In the genomic region with DNA sequence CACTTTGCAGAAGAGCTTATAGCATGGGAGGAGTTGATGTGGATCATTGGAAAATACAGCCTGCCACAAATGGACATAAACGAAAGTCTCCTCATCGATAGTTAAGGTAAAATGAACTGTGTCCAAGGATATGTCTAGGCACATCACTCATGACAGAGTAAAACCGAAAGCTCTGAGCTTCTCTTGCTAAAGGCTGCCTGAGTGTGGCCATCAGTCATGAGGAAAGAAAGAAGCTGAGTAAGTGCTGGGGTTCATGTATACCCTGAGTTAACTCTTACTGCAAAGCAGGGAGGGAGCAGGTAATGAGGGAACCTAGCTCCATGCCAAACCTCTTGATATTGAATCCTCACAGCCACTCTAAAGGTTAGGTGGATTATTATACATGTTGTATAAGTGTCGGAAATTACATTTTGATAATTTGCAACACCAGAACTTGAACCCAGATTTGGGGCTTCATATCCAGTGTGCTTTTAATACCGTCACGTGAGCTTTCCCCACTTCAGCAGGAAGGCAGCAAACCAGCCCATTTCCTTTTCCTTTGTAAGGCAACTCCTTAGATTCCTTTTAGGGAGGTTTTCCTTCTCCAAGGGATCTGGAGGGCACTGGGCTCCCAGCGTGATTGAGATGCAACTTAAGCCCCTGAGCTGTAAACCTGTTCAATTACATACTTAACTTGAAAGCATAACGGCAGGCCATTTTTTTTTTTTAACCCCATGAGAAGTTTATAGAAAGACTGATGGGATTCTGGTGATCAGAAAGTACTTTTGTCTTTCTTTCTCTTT, we compare ENCODE assay signal across 1 cellular context.
TF ChIP-seq lines count a peak whose summit lies in the region.

No MANE protein-coding gene starts in this region.

TF ChIP-seq in GM23338, 12 proteins besides CTCF, POLR2A, EP300 and RAD21:
- TF ChIP-seq, protein P1, sequence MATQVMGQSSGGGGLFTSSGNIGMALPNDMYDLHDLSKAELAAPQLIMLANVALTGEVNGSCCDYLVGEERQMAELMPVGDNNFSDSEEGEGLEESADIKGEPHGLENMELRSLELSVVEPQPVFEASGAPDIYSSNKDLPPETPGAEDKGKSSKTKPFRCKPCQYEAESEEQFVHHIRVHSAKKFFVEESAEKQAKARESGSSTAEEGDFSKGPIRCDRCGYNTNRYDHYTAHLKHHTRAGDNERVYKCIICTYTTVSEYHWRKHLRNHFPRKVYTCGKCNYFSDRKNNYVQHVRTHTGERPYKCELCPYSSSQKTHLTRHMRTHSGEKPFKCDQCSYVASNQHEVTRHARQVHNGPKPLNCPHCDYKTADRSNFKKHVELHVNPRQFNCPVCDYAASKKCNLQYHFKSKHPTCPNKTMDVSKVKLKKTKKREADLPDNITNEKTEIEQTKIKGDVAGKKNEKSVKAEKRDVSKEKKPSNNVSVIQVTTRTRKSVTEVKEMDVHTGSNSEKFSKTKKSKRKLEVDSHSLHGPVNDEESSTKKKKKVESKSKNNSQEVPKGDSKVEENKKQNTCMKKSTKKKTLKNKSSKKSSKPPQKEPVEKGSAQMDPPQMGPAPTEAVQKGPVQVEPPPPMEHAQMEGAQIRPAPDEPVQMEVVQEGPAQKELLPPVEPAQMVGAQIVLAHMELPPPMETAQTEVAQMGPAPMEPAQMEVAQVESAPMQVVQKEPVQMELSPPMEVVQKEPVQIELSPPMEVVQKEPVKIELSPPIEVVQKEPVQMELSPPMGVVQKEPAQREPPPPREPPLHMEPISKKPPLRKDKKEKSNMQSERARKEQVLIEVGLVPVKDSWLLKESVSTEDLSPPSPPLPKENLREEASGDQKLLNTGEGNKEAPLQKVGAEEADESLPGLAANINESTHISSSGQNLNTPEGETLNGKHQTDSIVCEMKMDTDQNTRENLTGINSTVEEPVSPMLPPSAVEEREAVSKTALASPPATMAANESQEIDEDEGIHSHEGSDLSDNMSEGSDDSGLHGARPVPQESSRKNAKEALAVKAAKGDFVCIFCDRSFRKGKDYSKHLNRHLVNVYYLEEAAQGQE (IDR thresholded peaks at IDR 0.05; ENCODE audit: unreplicated experiment): no peak
- TF ChIP-seq JUNB (IDR thresholded peaks at IDR 0.05; ENCODE audit: unreplicated experiment) (no peak), POLR2AphosphoS5 (IDR thresholded peaks at IDR 0.05; ENCODE audit: low read depth) (no peak), ZNF331 (CRISPR knock-in tag; IDR thresholded peaks at IDR 0.05; ENCODE audit: low read depth) (no peak), ZNF114 (CRISPR knock-in tag; IDR thresholded peaks at IDR 0.05) (no peak), NANOG (IDR thresholded peaks at IDR 0.05; ENCODE audit: borderline replicate concordance) (no peak), EZH2 (IDR thresholded peaks at IDR 0.05; ENCODE audit: low read depth, unreplicated experiment) (no peak), EZH2phosphoT487 (IDR thresholded peaks at IDR 0.05; ENCODE audit: unreplicated experiment) (no peak), STAT1 (IDR thresholded peaks at IDR 0.05; ENCODE audit: unreplicated experiment) (no peak), CREB1 (CRISPR knock-in tag; IDR thresholded peaks at IDR 0.05; ENCODE audit: low read depth) (no peak)
- TF ChIP-seq, protein P2, sequence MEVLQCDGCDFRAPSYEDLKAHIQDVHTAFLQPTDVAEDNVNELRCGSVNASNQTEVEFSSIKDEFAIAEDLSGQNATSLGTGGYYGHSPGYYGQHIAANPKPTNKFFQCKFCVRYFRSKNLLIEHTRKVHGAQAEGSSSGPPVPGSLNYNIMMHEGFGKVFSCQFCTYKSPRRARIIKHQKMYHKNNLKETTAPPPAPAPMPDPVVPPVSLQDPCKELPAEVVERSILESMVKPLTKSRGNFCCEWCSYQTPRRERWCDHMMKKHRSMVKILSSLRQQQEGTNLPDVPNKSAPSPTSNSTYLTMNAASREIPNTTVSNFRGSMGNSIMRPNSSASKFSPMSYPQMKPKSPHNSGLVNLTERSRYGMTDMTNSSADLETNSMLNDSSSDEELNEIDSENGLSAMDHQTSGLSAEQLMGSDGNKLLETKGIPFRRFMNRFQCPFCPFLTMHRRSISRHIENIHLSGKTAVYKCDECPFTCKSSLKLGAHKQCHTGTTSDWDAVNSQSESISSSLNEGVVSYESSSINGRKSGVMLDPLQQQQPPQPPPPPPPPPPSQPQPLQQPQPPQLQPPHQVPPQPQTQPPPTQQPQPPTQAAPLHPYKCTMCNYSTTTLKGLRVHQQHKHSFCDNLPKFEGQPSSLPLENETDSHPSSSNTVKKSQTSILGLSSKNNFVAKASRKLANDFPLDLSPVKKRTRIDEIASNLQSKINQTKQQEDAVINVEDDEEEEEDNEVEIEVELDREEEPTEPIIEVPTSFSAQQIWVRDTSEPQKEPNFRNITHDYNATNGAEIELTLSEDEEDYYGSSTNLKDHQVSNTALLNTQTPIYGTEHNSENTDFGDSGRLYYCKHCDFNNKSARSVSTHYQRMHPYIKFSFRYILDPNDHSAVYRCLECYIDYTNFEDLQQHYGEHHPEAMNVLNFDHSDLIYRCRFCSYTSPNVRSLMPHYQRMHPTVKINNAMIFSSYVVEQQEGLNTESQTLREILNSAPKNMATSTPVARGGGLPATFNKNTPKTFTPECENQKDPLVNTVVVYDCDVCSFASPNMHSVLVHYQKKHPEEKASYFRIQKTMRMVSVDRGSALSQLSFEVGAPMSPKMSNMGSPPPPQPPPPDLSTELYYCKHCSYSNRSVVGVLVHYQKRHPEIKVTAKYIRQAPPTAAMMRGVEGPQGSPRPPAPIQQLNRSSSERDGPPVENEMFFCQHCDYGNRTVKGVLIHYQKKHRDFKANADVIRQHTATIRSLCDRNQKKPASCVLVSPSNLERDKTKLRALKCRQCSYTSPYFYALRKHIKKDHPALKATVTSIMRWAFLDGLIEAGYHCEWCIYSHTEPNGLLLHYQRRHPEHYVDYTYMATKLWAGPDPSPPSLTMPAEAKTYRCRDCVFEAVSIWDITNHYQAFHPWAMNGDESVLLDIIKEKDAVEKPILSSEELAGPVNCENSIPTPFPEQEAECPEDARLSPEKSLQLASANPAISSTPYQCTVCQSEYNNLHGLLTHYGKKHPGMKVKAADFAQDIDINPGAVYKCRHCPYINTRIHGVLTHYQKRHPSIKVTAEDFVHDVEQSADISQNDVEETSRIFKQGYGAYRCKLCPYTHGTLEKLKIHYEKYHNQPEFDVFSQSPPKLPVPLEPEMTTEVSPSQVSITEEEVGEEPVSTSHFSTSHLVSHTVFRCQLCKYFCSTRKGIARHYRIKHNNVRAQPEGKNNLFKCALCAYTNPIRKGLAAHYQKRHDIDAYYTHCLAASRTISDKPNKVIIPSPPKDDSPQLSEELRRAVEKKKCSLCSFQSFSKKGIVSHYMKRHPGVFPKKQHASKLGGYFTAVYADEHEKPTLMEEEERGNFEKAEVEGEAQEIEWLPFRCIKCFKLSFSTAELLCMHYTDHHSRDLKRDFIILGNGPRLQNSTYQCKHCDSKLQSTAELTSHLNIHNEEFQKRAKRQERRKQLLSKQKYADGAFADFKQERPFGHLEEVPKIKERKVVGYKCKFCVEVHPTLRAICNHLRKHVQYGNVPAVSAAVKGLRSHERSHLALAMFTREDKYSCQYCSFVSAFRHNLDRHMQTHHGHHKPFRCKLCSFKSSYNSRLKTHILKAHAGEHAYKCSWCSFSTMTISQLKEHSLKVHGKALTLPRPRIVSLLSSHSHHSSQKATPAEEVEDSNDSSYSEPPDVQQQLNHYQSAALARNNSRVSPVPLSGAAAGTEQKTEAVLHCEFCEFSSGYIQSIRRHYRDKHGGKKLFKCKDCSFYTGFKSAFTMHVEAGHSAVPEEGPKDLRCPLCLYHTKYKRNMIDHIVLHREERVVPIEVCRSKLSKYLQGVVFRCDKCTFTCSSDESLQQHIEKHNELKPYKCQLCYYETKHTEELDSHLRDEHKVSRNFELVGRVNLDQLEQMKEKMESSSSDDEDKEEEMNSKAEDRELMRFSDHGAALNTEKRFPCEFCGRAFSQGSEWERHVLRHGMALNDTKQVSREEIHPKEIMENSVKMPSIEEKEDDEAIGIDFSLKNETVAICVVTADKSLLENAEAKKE (CRISPR knock-in tag; IDR thresholded peaks at IDR 0.05): no peak
- TF ChIP-seq, protein P3, sequence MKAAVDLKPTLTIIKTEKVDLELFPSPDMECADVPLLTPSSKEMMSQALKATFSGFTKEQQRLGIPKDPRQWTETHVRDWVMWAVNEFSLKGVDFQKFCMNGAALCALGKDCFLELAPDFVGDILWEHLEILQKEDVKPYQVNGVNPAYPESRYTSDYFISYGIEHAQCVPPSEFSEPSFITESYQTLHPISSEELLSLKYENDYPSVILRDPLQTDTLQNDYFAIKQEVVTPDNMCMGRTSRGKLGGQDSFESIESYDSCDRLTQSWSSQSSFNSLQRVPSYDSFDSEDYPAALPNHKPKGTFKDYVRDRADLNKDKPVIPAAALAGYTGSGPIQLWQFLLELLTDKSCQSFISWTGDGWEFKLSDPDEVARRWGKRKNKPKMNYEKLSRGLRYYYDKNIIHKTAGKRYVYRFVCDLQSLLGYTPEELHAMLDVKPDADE (IDR thresholded peaks at IDR 0.05): no peak
